ENCODE assay signal across 8 cellular contexts in the genomic region with DNA sequence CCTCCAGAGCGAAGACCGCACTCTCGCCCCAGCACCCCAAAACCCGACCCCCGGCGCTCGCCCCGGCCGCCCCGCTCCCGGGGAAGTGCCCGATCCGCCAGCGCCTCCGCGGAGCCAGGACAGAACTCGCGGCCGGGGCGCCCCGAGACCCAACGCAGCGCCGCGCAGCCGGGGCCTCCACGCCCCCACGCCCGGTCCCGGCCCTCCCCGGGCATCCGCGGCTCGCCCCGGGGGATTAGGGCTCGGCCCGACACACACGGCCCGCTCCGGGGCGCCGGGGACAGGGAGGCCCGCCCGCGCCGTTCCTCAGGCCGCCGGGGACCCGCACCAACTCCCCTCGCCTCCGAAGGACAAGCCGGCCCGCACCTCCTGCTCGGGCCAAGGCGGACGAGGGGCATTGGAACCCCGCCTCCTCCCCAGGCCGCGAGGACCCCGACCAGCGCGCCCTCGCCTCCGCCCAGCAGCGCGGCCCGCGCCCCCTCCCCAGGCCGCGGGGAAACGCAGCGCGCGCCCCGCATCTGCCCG. TPM values are rescaled to one million over a fixed set of nuclear protein-coding genes. Genes with fewer than 3 reads are reported as not detected.
A peak's percentile ranks its signal among the peaks of the same experiment; 100 is the strongest.
DNase-seq lines count a peak whose midpoint lies in the region; ATAC-seq and TF ChIP-seq lines count a peak whose summit lies in the region.

No MANE protein-coding gene starts in this region.

- H3K27me3 Mint-ChIP-seq in activated naive CD8-positive, alpha-beta T cell treated with anti-CD3 and anti-CD28 coated beads, Interleukin-2, amount 50 U/mL, for 24 hours: no peaks in the 10 kb centered on the region

- intact Hi-C loops in left ventricle myocardium superior (cut with micrococcal nuclease): no loop called here

- DNase-seq in ELR (ENCODE audit: low read depth): peak; percentile 50
- DNase-seq in Jurkat, Clone E6-1 (ENCODE audit: low read depth, low spot score): no peak
- no peak for DNase-seq in activated naive CD8-positive, alpha-beta T cell treated with anti-CD3 and anti-CD28 coated beads, Interleukin-2, amount 50 U/mL, for 24 hours
- DNase-seq in left ventricle myocardium superior: peak; percentile 57
- no peak for DNase-seq in retinal pigment epithelial cell (ENCODE audit: low read depth)
- DNase-seq in NOMO-1 treated with dmso at 0.1 percent for 144 hours (lab: John Stamatoyannopoulos, UW; ENCODE audit: unreplicated experiment): no peak
- DNase-seq in NOMO-1 (lab: John Stamatoyannopoulos, UW; ENCODE audit: unreplicated experiment in 2 of 2): no peak
- DNase-seq in NCI-H2171 (lab: John Stamatoyannopoulos, UW): no peak

- ATAC-seq in activated naive CD8-positive, alpha-beta T cell treated with anti-CD3 and anti-CD28 coated beads, Interleukin-2, amount 50 U/mL, for 24 hours: no peak
- ATAC-seq in left ventricle myocardium superior: peak; percentile 41

- no peaks in the 10 kb centered on the region for H3K9me3 Mint-ChIP-seq in activated naive CD8-positive, alpha-beta T cell treated with anti-CD3 and anti-CD28 coated beads, Interleukin-2, amount 50 U/mL, for 24 hours

- H3K27ac Mint-ChIP-seq in activated naive CD8-positive, alpha-beta T cell treated with anti-CD3 and anti-CD28 coated beads, Interleukin-2, amount 50 U/mL, for 24 hours: peak overlapping the region; percentile 99

- peaks cover 50% of the 10 kb centered on the region for H3K4me1 Mint-ChIP-seq in activated naive CD8-positive, alpha-beta T cell treated with anti-CD3 and anti-CD28 coated beads, Interleukin-2, amount 50 U/mL, for 24 hours

- H3K4me3 Mint-ChIP-seq in activated naive CD8-positive, alpha-beta T cell treated with anti-CD3 and anti-CD28 coated beads, Interleukin-2, amount 50 U/mL, for 24 hours: peak overlapping the region; percentile 99

- peaks cover 22% of the 10 kb centered on the region for H3K36me3 Mint-ChIP-seq in activated naive CD8-positive, alpha-beta T cell treated with anti-CD3 and anti-CD28 coated beads, Interleukin-2, amount 50 U/mL, for 24 hours (ENCODE audit: low read depth)

- peak overlapping the region; percentile 74 for H3K4me3 ChIP-seq in Jurkat, Clone E6-1 (ENCODE audit: low read length)
- peak overlapping the region; percentile 85 for H3K4me3 ChIP-seq in retinal pigment epithelial cell (ENCODE audit: low read length)

- TF ChIP-seq CTCF in retinal pigment epithelial cell (conservative IDR thresholded peaks at IDR 0.05; ENCODE audit: low read depth, low read length): no peak

RNA-seq across cellular contexts. Expression of a gene that starts 0.5 kb away (rescaled TPM):
- polyA plus RNA-seq in Jurkat, Clone E6-1 (2012; ENCODE audit: insufficient read depth, insufficient read length): 110 TPM
- 23.7 TPM for total RNA-seq in left ventricle myocardium superior

RNA-seq across cellular contexts. Expression of a gene that starts 11.2 kb away (rescaled TPM):
- polyA plus RNA-seq in Jurkat, Clone E6-1 (2012; ENCODE audit: insufficient read depth, insufficient read length): 13.6 TPM
- 21.1 TPM for total RNA-seq in left ventricle myocardium superior

Comparison
In these comparisons a context has a peak if more than half of its experiments do, and no peak if none do; other contexts are left out.
1. DNase-seq: peak in ELR (single experiment) and left ventricle myocardium superior (single experiment); none in Jurkat, Clone E6-1 (single experiment), activated naive CD8-positive, alpha-beta T cell treated with anti-CD3 and anti-CD28 coated beads, Interleukin-2, amount 50 U/mL, for 24 hours (single experiment), retinal pigment epithelial cell (single experiment), NOMO-1 treated with dmso at 0.1 percent for 144 hours (single experiment), NOMO-1 (0 of 2) and NCI-H2171 (single experiment).